Comparison of ENCODE assay signal across 1 cellular context in the genomic region with DNA sequence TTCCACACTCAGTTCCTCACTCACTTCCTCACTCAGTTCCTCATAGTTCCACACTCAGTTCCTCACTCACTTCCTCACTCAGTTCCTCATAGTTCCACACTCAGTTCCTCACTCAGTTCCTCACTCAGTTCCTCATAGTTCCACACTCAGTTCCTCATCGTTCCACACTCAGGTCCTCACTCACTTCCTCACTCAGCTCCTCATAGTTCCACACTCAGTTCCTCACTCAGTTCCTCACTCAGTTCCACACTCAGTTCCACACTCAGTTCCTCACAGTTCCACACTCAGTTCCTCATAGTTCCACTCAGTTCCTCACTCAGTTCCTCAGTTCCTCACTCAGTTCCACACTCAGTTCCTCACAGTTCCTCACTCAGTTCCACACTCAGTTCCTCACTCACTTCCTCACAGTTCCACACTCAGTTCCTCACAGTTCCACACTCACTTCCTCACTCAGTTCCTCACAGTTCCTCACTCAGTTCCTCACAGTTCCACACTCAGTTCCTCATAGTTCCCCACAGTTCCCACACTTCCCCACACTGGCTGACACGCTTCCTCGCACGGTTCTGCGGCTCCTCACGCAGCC. TPM values are rescaled to one million over a fixed set of nuclear protein-coding genes. Genes with fewer than 3 reads are reported as not detected.
"Had no signal": no experiment of that assay in that cellular context is flagged by ENCODE, and none has a peak within 500 bp of the region (broad histone marks: within the 10 kb centered on the region; RNA-seq: fewer than 3 reads in every experiment).

No MANE protein-coding gene starts in this region.

RNA-seq across cellular contexts. Expression of gene KIF1A, which starts 40.7 kb away (rescaled TPM):
- total RNA-seq: activated B cell treated with CpG ODN at 0.5 μM for 24 hours had no signal
